ENCODE assay signal across 28 cellular contexts in the genomic region with DNA sequence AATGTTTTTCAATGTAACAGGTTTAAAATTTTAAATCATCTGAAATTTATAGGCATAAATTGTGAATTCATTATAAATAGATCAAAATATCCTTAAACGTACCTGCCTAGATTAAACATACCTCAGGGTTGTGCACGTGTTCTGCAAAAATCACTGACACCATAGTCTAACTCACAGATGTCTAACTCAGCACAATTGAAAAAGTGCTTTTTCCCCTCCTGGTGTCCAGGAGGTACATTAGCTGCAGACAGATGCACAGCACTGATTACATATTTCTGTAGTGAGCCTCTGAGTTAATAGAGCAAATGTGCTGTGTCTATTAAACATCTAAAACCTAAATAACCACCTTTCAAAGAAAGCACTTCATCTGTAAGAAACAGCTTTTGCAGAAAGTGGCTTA. TPM values are rescaled to one million over a fixed set of nuclear protein-coding genes. Genes with fewer than 3 reads are reported as not detected.
"Had no signal": no experiment of that assay in that cellular context is flagged by ENCODE, and none has a peak within 500 bp of the region (broad histone marks: within the 10 kb centered on the region; RNA-seq: fewer than 3 reads in every experiment).

No MANE protein-coding gene starts in this region.

- ATAC-seq: activated CD4-positive, CD25-positive, alpha-beta regulatory T cell treated with anti-CD3 and anti-CD28 coated beads, Interleukin-2, amount 50 U/mL, for 24 hours; activated CD8-positive, alpha-beta T cell treated with anti-CD3 and anti-CD28 coated beads, Interleukin-2, amount 10 ng/mL, durations not matched to agents 7 days and 5 days; activated T-cell treated with anti-CD3 and anti-CD28 coated beads, Interleukin-2, amount 50 U/mL, for 4 hours had no signal

- H3K9me3 Mint-ChIP-seq: activated naive CD8-positive, alpha-beta T cell treated with anti-CD3 and anti-CD28 coated beads, Interleukin-2, amount 10 ng/mL, durations not matched to agents 7 days and 5 days; activated T-cell treated with anti-CD3 and anti-CD28 coated beads, Interleukin-2, amount 50 U/mL, for 4 hours; T-helper 1 cell treated with Interleukin-12 subunit alpha and Interleukin-12 subunit beta and Interleukin-4 antibody, amounts not matched to agents 30 μg/mL and 1 μg/mL, for 36 hours had no signal

- H3K27me3 ChIP-seq: adrenal gland, Peyer's patch, SJCRH30 had no signal

- H3K27ac ChIP-seq: adrenal gland, coronary artery, Peyer's patch, RWPE1, SJCRH30 had no signal

- H3K9me3 ChIP-seq: adrenal gland, Peyer's patch, SJCRH30 had no signal

- H3K4me1 ChIP-seq: Peyer's patch, SJCRH30 had no signal

- H3K27ac Mint-ChIP-seq: activated CD8-positive, alpha-beta T cell treated with anti-CD3 and anti-CD28 coated beads, Interleukin-2, amount 10 ng/mL, durations not matched to agents 7 days and 5 days; activated naive CD8-positive, alpha-beta T cell treated with anti-CD3 and anti-CD28 coated beads, Interleukin-2, amount 10 ng/mL, durations not matched to agents 7 days and 5 days; T-helper 1 cell treated with Interleukin-12 subunit alpha and Interleukin-12 subunit beta and Interleukin-4 antibody, amounts not matched to agents 30 μg/mL and 1 μg/mL, for 36 hours had no signal

- DNase-seq: activated CD4-positive, alpha-beta T cell treated with anti-CD3 and anti-CD28 coated beads for 4 hours; activated CD4-positive, alpha-beta T cell treated with anti-CD3 and anti-CD28 coated beads, Interleukin-2, amount 50 U/mL, for 4 hours; activated CD8-positive, alpha-beta memory T cell treated with anti-CD3 and anti-CD28 coated beads, Interleukin-2, amount 50 U/mL, for 48 hours; activated CD8-positive, alpha-beta T cell treated with anti-CD3 and anti-CD28 coated beads, Interleukin-2, amount 10 ng/mL, durations not matched to agents 7 days and 5 days; activated effector memory CD4-positive, alpha-beta T cell treated with anti-CD3 and anti-CD28 coated beads, Interleukin-2, amount 50 U/mL, for 16 hours; activated naive CD4-positive, alpha-beta T cell treated with Interleukin-2 at 50 U/mL for 16 hours; activated naive CD8-positive, alpha-beta T cell treated with anti-CD3 and anti-CD28 coated beads, Interleukin-2, amount 10 ng/mL, durations not matched to agents 7 days and 5 days; activated T-cell treated with anti-CD3 and anti-CD28 coated beads, Interleukin-2, amount 50 U/mL, for 4 hours; adrenal gland; anterior cingulate cortex; central memory CD4-positive, alpha-beta T cell; Kasumi-1; NCI-H1092; NCI-H1417; NCI-H1694; NCI-H2029; NCI-H2107; NCI-H345; NCI-H510A; NCI-H526 treated with DMSO at 0.1 percent for 48 hours; Peyer's patch; Right ventricle myocardium superior; SJCRH30 had no signal

- H3K4me3 ChIP-seq: adrenal gland, coronary artery, Peyer's patch, SJCRH30 had no signal

RNA-seq across cellular contexts. Expression of gene STAB1, which starts 52.0 kb away (rescaled TPM):
- total RNA-seq: chondrocyte, SJCRH30 had no signal
